Comparison of ENCODE assay signal across 17 cellular contexts in genomic region chr5:170606939-170607338, GRCh38.
DNase-seq lines count a peak whose midpoint lies in the region; ATAC-seq and TF ChIP-seq lines count a peak whose summit lies in the region.
"Had no signal": no experiment of that assay in that cellular context is flagged by ENCODE, and none has a peak within 500 bp of the region (broad histone marks: within the 10 kb centered on the region; RNA-seq: fewer than 3 reads in every experiment).

No MANE protein-coding gene starts in this region.

- intact Hi-C loops in stomach (cut with DNase I; ENCODE audit: low total_unique reads) = no loop called here

- peaks cover 70% of the 10 kb centered on the region for H3K4me1 Mint-ChIP-seq in glutamatergic neuron (ENCODE audit: low read depth, unreplicated experiment)
- H3K4me1 Mint-ChIP-seq: CD8-positive, alpha-beta memory T cell had no signal

- H3K9me3 ChIP-seq in stomach = no peaks in the 10 kb centered on the region
- H3K9me3 ChIP-seq: SJSA1 had no signal

- H3K4me1 ChIP-seq in stomach = no peaks in the 10 kb centered on the region
- H3K4me1 ChIP-seq: SJSA1 had no signal

- H3K4me3 Mint-ChIP-seq in glutamatergic neuron (ENCODE audit: unreplicated experiment) = peak overlapping the region; percentile 47
- H3K4me3 Mint-ChIP-seq: CD8-positive, alpha-beta memory T cell; GM23338 had no signal

- TF ChIP-seq POLR2A in stomach (IDR thresholded peaks at IDR 0.05) = no peak

- DNase-seq in Caki2 (ENCODE audit: low read depth) (peak; percentile 26), G401 (ENCODE audit: low spot score) (peak; percentile 37), NCI-H69 (lab: John Stamatoyannopoulos, UW) (peak; percentile 92), glutamatergic neuron (peak; percentile 76), stomach (no peak), NOMO-1 (lab: John Stamatoyannopoulos, UW; ENCODE audit: unreplicated experiment in 2 of 2) (no peak)
- DNase-seq: CD8-positive, alpha-beta memory T cell; GDM1; KG1; NCI-H1105 treated with DMSO at 0.1 percent for 48 hours; NCI-H187 treated with DMSO at 0.1 percent for 48 hours; NCI-H446; SW 1271 had no signal

- H3K27me3 Mint-ChIP-seq in glutamatergic neuron (ENCODE audit: unreplicated experiment) = peaks cover 21% of the 10 kb centered on the region

- ATAC-seq in GM18873 (IDR thresholded peaks at IDR 0.05; ENCODE audit: low FRiP score, unreplicated experiment) (no peak), HG03457 (IDR thresholded peaks at IDR 0.05; ENCODE audit: unreplicated experiment) (no peak)
- ATAC-seq: GM23338 had no signal

- H3K27ac ChIP-seq in stomach = no peak overlapping the region
- H3K27ac ChIP-seq: SJSA1 had no signal

- 65 to 81% (median 73%) methylated on average over 9 of the region's 9 CpGs for WGBS in stomach, 5 donors

- H3K27ac Mint-ChIP-seq in glutamatergic neuron (ENCODE audit: unreplicated experiment) = peak overlapping the region; percentile 59
- H3K27ac Mint-ChIP-seq: GM23338 had no signal

- H3K36me3 Mint-ChIP-seq in glutamatergic neuron (ENCODE audit: unreplicated experiment) = peaks cover 3% of the 10 kb centered on the region
- H3K36me3 Mint-ChIP-seq: CD8-positive, alpha-beta memory T cell had no signal

- no peaks in the 10 kb centered on the region for H3K36me3 ChIP-seq in stomach
- H3K36me3 ChIP-seq: SJSA1 had no signal

- no peak overlapping the region for H3K4me3 ChIP-seq in stomach
- H3K4me3 ChIP-seq: GM23338, SJSA1 had no signal

- TF ChIP-seq CTCF in glutamatergic neuron (IDR thresholded peaks at IDR 0.05; ENCODE audit: partially characterized antibody, unreplicated experiment) (no peak), stomach (IDR thresholded peaks at IDR 0.05) (no peak)

- in situ Hi-C loops in Caki2 (cut with HindIII; ENCODE audit: low pct_unique_long_range_greater_than_20kb, low sequenced_read_pairs) (no loop called here), G401 (cut with HindIII; ENCODE audit: low sequenced_read_pairs) (no loop called here)

- no peak for TF ChIP-seq EP300 in stomach (IDR thresholded peaks at IDR 0.05)

- peaks cover 15% of the 10 kb centered on the region for H3K9me3 Mint-ChIP-seq in glutamatergic neuron (ENCODE audit: unreplicated experiment)
- H3K9me3 Mint-ChIP-seq: GM23338 had no signal

- peaks cover 0 to 13% (median 0%) of the 10 kb centered on the region in 3 donors for H3K27me3 ChIP-seq in stomach
- H3K27me3 ChIP-seq: SJSA1 had no signal

Comparison
In these comparisons a context has a peak if more than half of its experiments do, and no peak if none do; other contexts are left out.
1. DNase-seq: peak in Caki2 (single experiment), G401 (single experiment), NCI-H69 (single experiment) and glutamatergic neuron (single experiment); none in stomach (single experiment) and NOMO-1 (0 of 2).